23 cellular contexts compared by ENCODE assay signal in the genomic region with DNA sequence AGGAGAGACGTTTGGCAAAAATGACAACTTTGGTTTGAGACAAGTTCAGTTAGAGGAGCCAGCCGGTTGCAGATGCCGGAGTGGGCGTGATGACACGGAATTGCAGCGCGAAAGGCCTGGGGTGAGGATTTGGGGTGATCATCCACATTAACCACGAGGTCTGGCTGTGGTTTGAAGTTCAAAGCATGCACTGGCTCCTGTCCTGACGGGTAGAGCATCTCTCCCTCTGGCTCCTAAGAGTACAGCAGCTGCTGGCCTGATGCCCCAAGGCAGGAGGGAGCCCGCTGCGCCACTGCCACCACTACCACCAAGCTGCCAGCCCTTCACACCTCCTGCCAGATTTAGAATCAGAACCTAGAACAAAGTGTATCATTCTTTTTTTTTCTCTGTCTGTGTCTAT. TPM values are rescaled to one million over a fixed set of nuclear protein-coding genes. Genes with fewer than 3 reads are reported as not detected.
DNase-seq lines count a peak whose midpoint lies in the region; ATAC-seq and TF ChIP-seq lines count a peak whose summit lies in the region.
"Had no signal": no experiment of that assay in that cellular context is flagged by ENCODE, and none has a peak within 500 bp of the region (broad histone marks: within the 10 kb centered on the region; RNA-seq: fewer than 3 reads in every experiment).

No MANE protein-coding gene starts in this region.

- DNase-seq in G401 (ENCODE audit: low spot score) (peak; percentile 95), NCI-H446 (lab: John Stamatoyannopoulos, UW) (peak; percentile 47 to 75), endodermal cell (peak; percentile 45), middle frontal gyrus (ENCODE audit: extremely low spot score, low spot score) (peak; percentile 30), erythroblast (lab: John Stamatoyannopoulos, UW) (no peak)
- no peak for DNase-seq in stimulated activated naive CD8-positive, alpha-beta T cell treated with anti-CD3 and anti-CD28 coated beads, Interleukin-15, amount 100 ng/mL, for 72 hours
- DNase-seq: activated CD4-positive, alpha-beta T cell treated with anti-CD3 and anti-CD28 coated beads for 36 hours; CD4-positive, CD25-positive, alpha-beta regulatory T cell; mucosa of descending colon; NCI-H1092; NCI-H524; retina; SHP77; T-cell had no signal

- TF ChIP-seq CTCF in endodermal cell (conservative IDR thresholded peaks at IDR 0.05): no peak

- no peak overlapping the region for H3K27ac ChIP-seq in endodermal cell (ENCODE audit: low read depth, low read length)
- H3K27ac ChIP-seq: KMS-11, neutrophil, suprapubic skin had no signal

- TF ChIP-seq POLR2A in erythroblast (IDR thresholded peaks at IDR 0.05; ENCODE audit: low read length): no peak

- no peaks in the 10 kb centered on the region for H3K9me3 ChIP-seq in endodermal cell (ENCODE audit: control insufficient read depth, low read length)
- H3K9me3 ChIP-seq: mucosa of descending colon, neutrophil, suprapubic skin had no signal

- ATAC-seq in HG02884 (IDR thresholded peaks at IDR 0.05; ENCODE audit: unreplicated experiment): no peak
- ATAC-seq in HG03045 (IDR thresholded peaks at IDR 0.05; ENCODE audit: unreplicated experiment): no peak
- ATAC-seq in stimulated activated naive CD8-positive, alpha-beta T cell treated with anti-CD3 and anti-CD28 coated beads, Interleukin-15, amount 100 ng/mL, for 72 hours: no peak
- ATAC-seq: activated CD4-positive, alpha-beta T cell treated with anti-CD3 and anti-CD28 coated beads for 36 hours; left lobe of liver; mucosa of descending colon; T-cell had no signal

- peaks cover 59% of the 10 kb centered on the region for H3K27me3 Mint-ChIP-seq in endodermal cell (ENCODE audit: insufficient read depth)
- peaks cover 85% of the 10 kb centered on the region for H3K27me3 Mint-ChIP-seq in stimulated activated naive CD8-positive, alpha-beta T cell treated with anti-CD3 and anti-CD28 coated beads, Interleukin-15, amount 100 ng/mL, for 72 hours

- 79 to 88% methylated on average over 3 to 11 of the region's 11 CpGs for WGBS in endodermal cell (ENCODE audit: insufficient coverage in 1 of 2, insufficient read length in 1 of 2), 2 experiments

- H3K4me3 ChIP-seq in endodermal cell (ENCODE audit: low read length): no peak overlapping the region
- H3K4me3 ChIP-seq: mucosa of descending colon, suprapubic skin had no signal

- H3K27me3 ChIP-seq in endodermal cell (ENCODE audit: control insufficient read depth, insufficient read depth, low read length, poor library complexity, severe bottlenecking): peaks cover 57% of the 10 kb centered on the region

- H3K36me3 ChIP-seq in endodermal cell (ENCODE audit: control insufficient read depth, insufficient read depth, low read length): no peaks in the 10 kb centered on the region
- H3K36me3 ChIP-seq: neutrophil, suprapubic skin had no signal

- peaks cover 24% of the 10 kb centered on the region for H3K4me1 Mint-ChIP-seq in endodermal cell
- H3K4me1 Mint-ChIP-seq in stimulated activated naive CD8-positive, alpha-beta T cell treated with anti-CD3 and anti-CD28 coated beads, Interleukin-15, amount 100 ng/mL, for 72 hours: peaks cover 27% of the 10 kb centered on the region

- H3K27ac Mint-ChIP-seq in endodermal cell: no peak overlapping the region
- H3K27ac Mint-ChIP-seq in stimulated activated naive CD8-positive, alpha-beta T cell treated with anti-CD3 and anti-CD28 coated beads, Interleukin-15, amount 100 ng/mL, for 72 hours: no peak overlapping the region
- H3K27ac Mint-ChIP-seq: activated CD4-positive, alpha-beta T cell treated with anti-CD3 and anti-CD28 coated beads for 36 hours; activated naive CD8-positive, alpha-beta T cell; activated T-helper 1 cell treated with anti-CD3 and anti-CD28 coated beads, Interleukin-12 subunit alpha, Interleukin-12 subunit beta, Interleukin-2, Interleukin-4 antibody, amounts not matched to agents 30 ng/mL and 10 ng/mL and 1 ng/mL, durations not matched to agents 14 hours and 24 hours and 36 hours; CD4-positive, CD25-positive, alpha-beta regulatory T cell; T-cell had no signal

- peaks cover 6% of the 10 kb centered on the region for H3K4me1 ChIP-seq in endodermal cell (ENCODE audit: control insufficient read depth, insufficient read depth, low read length)

- in situ Hi-C loops in G401 (cut with HindIII; ENCODE audit: low sequenced_read_pairs): no loop called here

- no peaks in the 10 kb centered on the region for H3K9me3 Mint-ChIP-seq in endodermal cell
- no peaks in the 10 kb centered on the region for H3K9me3 Mint-ChIP-seq in stimulated activated naive CD8-positive, alpha-beta T cell treated with anti-CD3 and anti-CD28 coated beads, Interleukin-15, amount 100 ng/mL, for 72 hours
- H3K9me3 Mint-ChIP-seq: activated T-helper 1 cell treated with anti-CD3 and anti-CD28 coated beads, Interleukin-12 subunit alpha, Interleukin-12 subunit beta, Interleukin-2, Interleukin-4 antibody, amounts not matched to agents 30 ng/mL and 10 ng/mL and 1 ng/mL, durations not matched to agents 14 hours and 24 hours and 36 hours; T-cell had no signal

- no peak overlapping the region for H3K9ac ChIP-seq in endodermal cell (ENCODE audit: extremely low read depth, low read length, poor library complexity, severe bottlenecking)
- H3K9ac ChIP-seq: KMS-11 had no signal

- H3K36me3 Mint-ChIP-seq in endodermal cell (ENCODE audit: low read depth): no peaks in the 10 kb centered on the region
- H3K36me3 Mint-ChIP-seq: activated naive CD8-positive, alpha-beta T cell; T-cell had no signal

- H3K4me3 Mint-ChIP-seq in endodermal cell: no peak overlapping the region
- no peak overlapping the region for H3K4me3 Mint-ChIP-seq in stimulated activated naive CD8-positive, alpha-beta T cell treated with anti-CD3 and anti-CD28 coated beads, Interleukin-15, amount 100 ng/mL, for 72 hours
- H3K4me3 Mint-ChIP-seq: activated CD4-positive, alpha-beta T cell treated with anti-CD3 and anti-CD28 coated beads for 36 hours; activated naive CD8-positive, alpha-beta T cell; activated T-helper 1 cell treated with anti-CD3 and anti-CD28 coated beads, Interleukin-12 subunit alpha, Interleukin-12 subunit beta, Interleukin-2, Interleukin-4 antibody, amounts not matched to agents 30 ng/mL and 10 ng/mL and 1 ng/mL, durations not matched to agents 14 hours and 24 hours and 36 hours; T-cell had no signal

RNA-seq across cellular contexts. Expression of a gene that starts 3.7 kb away (rescaled TPM):
- 0.10 and 1.6 TPM in 2 replicates for total RNA-seq in G401 (2014; rRNA removed; shearing (Covaris generic))
- total RNA-seq in endodermal cell: 1 to 10 TPM in 1 of 2 donors, under 1 TPM in 1; 0.35 to 1.4 TPM
- 17.1 TPM for polyA plus RNA-seq in endodermal cell (2013, experiment 1 of 2)
- polyA plus RNA-seq in endodermal cell (2013, experiment 2 of 2): 11.5 TPM
- total RNA-seq: CD4-positive, CD25-positive, alpha-beta regulatory T cell; HT-29 had no signal
- polyA plus RNA-seq: CD4-positive, CD25-positive, alpha-beta regulatory T cell had no signal

Comparison
In these comparisons a context has a peak if more than half of its experiments do, and no peak if none do; other contexts are left out.
1. DNase-seq: peak in G401 (single experiment), NCI-H446 (2 of 2), endodermal cell (single experiment) and middle frontal gyrus (single experiment); none in stimulated activated naive CD8-positive, alpha-beta T cell treated with anti-CD3 and anti-CD28 coated beads, Interleukin-15, amount 100 ng/mL, for 72 hours (0 of 2) and erythroblast (0 of 2).